1 cellular context compared by ENCODE assay signal in the genomic region with DNA sequence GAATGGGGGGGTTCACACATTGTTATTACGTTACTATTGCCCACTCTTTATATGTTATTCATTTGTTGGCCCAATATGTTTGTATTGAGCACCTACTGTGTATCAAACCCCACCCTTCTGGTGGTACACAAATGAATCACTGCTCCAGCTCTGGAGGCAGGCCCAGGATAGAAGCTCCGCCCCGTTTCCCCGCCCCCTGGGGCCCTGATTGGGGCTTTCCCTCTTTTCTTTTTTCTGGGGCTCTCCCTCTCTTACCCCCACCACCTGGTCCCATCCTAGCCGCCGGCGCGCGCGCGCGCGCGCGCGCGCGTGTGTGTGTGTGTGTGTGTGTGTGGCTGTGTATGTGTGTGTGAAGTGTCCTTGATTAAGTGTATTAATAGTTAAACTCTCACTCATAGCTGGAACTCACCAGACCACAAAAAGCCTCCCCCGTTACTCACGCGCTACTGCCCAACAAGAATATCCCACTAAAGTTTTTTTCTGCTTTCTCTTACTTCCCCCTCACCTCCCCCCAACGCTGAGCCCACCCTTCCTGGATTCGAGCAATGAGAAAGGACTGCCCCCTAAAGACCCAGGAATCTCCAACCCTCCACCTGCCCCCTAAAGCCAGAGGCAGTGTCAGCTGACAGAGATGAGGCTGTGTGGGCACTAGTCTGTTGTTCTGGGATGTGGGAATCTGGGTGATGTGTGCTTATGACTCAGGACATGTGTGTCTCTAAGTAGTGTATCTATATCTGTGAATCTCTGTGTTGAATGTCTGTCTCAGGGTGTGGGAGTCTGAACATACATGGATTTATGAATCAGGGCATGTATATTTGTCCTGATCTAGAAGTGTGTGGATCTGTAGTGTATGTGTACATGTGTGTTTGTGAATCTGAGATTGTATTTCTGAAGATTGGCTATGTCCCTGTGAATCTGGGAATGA.
TF ChIP-seq lines count a peak whose summit lies in the region.

No MANE protein-coding gene starts in this region.

TF ChIP-seq in HEK293, 187 proteins besides CTCF, POLR2A, EP300 and RAD21 (continued from another document and continues in another):
- TF ChIP-seq ZBTB7A (tag by site-specific recombination; IDR thresholded peaks at IDR 0.05; ENCODE audit: low read depth) (no peak), ZNF548 (tag by site-specific recombination; IDR thresholded peaks at IDR 0.05) (no peak), ZNF112 (tag by site-specific recombination; IDR thresholded peaks at IDR 0.05) (no peak), ZNF24 (tag by site-specific recombination; IDR thresholded peaks at IDR 0.05) (0 out of 2 replicates have a peak, but pooled peaks have one; percentile 23), ZNF211 (tag by site-specific recombination; IDR thresholded peaks at IDR 0.05; ENCODE audit: low read depth) (no peak), ZNF335 (tag by site-specific recombination; conservative IDR thresholded peaks at IDR 0.05) (peak; percentile 75), ZNF785 (tag by site-specific recombination; IDR thresholded peaks at IDR 0.05) (no peak), FEZF1 (tag by site-specific recombination; IDR thresholded peaks at IDR 0.05) (no peak), REPIN1 (tag by site-specific recombination; IDR thresholded peaks at IDR 0.05; ENCODE audit: low read depth) (no peak), ZNF596 (tag by site-specific recombination; IDR thresholded peaks at IDR 0.05) (no peak), ZNF629 (tag by site-specific recombination; IDR thresholded peaks at IDR 0.05) (0 out of 2 replicates have a peak, but pooled peaks have one; percentile 24), ZBTB8A (tag by site-specific recombination; IDR thresholded peaks at IDR 0.05) (peak; percentile 73), ZNF394 (tag by site-specific recombination; IDR thresholded peaks at IDR 0.05; ENCODE audit: borderline replicate concordance) (0 out of 2 replicates have a peak, but pooled peaks have one; percentile 25), SP3 (tag by site-specific recombination; IDR thresholded peaks at IDR 0.05) (peak; percentile 58), ZNF138 (tag by site-specific recombination; IDR thresholded peaks at IDR 0.05; ENCODE audit: borderline replicate concordance) (no peak), ZNF423 (tag by site-specific recombination; IDR thresholded peaks at IDR 0.05) (no peak), ZNF585B (tag by site-specific recombination; IDR thresholded peaks at IDR 0.05) (no peak), ZNF76 (tag by site-specific recombination; IDR thresholded peaks at IDR 0.05; ENCODE audit: borderline replicate concordance, low read depth) (0 out of 2 replicates have a peak, but pooled peaks have one; percentile 10), ZNF843 (tag by site-specific recombination; IDR thresholded peaks at IDR 0.05) (no peak), ZNF654 (tag by site-specific recombination; IDR thresholded peaks at IDR 0.05; ENCODE audit: low read depth) (no peak), RBAK (tag by site-specific recombination; IDR thresholded peaks at IDR 0.05) (no peak), ZNF768 (tag by site-specific recombination; IDR thresholded peaks at IDR 0.05) (no peak), ZBTB21 (tag by site-specific recombination; IDR thresholded peaks at IDR 0.05) (no peak), ZNF664 (tag by site-specific recombination; IDR thresholded peaks at IDR 0.05) (peak; percentile 89), ZNF221 (tag by site-specific recombination; IDR thresholded peaks at IDR 0.05; ENCODE audit: borderline replicate concordance) (no peak), ZNF610 (tag by site-specific recombination; IDR thresholded peaks at IDR 0.05; ENCODE audit: borderline replicate concordance) (no peak)
- TF ChIP-seq, protein P1, sequence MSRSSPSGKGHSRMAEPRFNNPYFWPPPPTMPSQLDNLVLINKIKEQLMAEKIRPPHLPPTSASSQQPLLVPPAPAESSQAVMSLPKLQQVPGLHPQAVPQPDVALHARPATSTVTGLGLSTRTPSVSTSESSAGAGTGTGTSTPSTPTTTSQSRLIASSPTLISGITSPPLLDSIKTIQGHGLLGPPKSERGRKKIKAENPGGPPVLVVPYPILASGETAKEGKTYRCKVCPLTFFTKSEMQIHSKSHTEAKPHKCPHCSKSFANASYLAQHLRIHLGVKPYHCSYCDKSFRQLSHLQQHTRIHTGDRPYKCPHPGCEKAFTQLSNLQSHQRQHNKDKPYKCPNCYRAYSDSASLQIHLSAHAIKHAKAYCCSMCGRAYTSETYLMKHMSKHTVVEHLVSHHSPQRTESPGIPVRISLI (tag by site-specific recombination; IDR thresholded peaks at IDR 0.05), result peak; percentile 88
- TF ChIP-seq, protein P2, sequence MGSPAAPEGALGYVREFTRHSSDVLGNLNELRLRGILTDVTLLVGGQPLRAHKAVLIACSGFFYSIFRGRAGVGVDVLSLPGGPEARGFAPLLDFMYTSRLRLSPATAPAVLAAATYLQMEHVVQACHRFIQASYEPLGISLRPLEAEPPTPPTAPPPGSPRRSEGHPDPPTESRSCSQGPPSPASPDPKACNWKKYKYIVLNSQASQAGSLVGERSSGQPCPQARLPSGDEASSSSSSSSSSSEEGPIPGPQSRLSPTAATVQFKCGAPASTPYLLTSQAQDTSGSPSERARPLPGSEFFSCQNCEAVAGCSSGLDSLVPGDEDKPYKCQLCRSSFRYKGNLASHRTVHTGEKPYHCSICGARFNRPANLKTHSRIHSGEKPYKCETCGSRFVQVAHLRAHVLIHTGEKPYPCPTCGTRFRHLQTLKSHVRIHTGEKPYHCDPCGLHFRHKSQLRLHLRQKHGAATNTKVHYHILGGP (tag by site-specific recombination; IDR thresholded peaks at IDR 0.05), result no peak
- TF ChIP-seq, protein P3, sequence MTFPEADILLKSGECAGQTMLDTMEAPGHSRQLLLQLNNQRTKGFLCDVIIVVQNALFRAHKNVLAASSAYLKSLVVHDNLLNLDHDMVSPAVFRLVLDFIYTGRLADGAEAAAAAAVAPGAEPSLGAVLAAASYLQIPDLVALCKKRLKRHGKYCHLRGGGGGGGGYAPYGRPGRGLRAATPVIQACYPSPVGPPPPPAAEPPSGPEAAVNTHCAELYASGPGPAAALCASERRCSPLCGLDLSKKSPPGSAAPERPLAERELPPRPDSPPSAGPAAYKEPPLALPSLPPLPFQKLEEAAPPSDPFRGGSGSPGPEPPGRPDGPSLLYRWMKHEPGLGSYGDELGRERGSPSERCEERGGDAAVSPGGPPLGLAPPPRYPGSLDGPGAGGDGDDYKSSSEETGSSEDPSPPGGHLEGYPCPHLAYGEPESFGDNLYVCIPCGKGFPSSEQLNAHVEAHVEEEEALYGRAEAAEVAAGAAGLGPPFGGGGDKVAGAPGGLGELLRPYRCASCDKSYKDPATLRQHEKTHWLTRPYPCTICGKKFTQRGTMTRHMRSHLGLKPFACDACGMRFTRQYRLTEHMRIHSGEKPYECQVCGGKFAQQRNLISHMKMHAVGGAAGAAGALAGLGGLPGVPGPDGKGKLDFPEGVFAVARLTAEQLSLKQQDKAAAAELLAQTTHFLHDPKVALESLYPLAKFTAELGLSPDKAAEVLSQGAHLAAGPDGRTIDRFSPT (tag by site-specific recombination; IDR thresholded peaks at IDR 0.05), result no peak
- TF ChIP-seq, protein P4, sequence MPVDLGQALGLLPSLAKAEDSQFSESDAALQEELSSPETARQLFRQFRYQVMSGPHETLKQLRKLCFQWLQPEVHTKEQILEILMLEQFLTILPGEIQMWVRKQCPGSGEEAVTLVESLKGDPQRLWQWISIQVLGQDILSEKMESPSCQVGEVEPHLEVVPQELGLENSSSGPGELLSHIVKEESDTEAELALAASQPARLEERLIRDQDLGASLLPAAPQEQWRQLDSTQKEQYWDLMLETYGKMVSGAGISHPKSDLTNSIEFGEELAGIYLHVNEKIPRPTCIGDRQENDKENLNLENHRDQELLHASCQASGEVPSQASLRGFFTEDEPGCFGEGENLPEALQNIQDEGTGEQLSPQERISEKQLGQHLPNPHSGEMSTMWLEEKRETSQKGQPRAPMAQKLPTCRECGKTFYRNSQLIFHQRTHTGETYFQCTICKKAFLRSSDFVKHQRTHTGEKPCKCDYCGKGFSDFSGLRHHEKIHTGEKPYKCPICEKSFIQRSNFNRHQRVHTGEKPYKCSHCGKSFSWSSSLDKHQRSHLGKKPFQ (tag by site-specific recombination; IDR thresholded peaks at IDR 0.05), result no peak
- TF ChIP-seq, protein P5, sequence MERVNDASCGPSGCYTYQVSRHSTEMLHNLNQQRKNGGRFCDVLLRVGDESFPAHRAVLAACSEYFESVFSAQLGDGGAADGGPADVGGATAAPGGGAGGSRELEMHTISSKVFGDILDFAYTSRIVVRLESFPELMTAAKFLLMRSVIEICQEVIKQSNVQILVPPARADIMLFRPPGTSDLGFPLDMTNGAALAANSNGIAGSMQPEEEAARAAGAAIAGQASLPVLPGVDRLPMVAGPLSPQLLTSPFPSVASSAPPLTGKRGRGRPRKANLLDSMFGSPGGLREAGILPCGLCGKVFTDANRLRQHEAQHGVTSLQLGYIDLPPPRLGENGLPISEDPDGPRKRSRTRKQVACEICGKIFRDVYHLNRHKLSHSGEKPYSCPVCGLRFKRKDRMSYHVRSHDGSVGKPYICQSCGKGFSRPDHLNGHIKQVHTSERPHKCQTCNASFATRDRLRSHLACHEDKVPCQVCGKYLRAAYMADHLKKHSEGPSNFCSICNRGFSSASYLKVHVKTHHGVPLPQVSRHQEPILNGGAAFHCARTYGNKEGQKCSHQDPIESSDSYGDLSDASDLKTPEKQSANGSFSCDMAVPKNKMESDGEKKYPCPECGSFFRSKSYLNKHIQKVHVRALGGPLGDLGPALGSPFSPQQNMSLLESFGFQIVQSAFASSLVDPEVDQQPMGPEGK (tag by site-specific recombination; IDR thresholded peaks at IDR 0.05), result peak; percentile 87
- TF ChIP-seq, protein P6, sequence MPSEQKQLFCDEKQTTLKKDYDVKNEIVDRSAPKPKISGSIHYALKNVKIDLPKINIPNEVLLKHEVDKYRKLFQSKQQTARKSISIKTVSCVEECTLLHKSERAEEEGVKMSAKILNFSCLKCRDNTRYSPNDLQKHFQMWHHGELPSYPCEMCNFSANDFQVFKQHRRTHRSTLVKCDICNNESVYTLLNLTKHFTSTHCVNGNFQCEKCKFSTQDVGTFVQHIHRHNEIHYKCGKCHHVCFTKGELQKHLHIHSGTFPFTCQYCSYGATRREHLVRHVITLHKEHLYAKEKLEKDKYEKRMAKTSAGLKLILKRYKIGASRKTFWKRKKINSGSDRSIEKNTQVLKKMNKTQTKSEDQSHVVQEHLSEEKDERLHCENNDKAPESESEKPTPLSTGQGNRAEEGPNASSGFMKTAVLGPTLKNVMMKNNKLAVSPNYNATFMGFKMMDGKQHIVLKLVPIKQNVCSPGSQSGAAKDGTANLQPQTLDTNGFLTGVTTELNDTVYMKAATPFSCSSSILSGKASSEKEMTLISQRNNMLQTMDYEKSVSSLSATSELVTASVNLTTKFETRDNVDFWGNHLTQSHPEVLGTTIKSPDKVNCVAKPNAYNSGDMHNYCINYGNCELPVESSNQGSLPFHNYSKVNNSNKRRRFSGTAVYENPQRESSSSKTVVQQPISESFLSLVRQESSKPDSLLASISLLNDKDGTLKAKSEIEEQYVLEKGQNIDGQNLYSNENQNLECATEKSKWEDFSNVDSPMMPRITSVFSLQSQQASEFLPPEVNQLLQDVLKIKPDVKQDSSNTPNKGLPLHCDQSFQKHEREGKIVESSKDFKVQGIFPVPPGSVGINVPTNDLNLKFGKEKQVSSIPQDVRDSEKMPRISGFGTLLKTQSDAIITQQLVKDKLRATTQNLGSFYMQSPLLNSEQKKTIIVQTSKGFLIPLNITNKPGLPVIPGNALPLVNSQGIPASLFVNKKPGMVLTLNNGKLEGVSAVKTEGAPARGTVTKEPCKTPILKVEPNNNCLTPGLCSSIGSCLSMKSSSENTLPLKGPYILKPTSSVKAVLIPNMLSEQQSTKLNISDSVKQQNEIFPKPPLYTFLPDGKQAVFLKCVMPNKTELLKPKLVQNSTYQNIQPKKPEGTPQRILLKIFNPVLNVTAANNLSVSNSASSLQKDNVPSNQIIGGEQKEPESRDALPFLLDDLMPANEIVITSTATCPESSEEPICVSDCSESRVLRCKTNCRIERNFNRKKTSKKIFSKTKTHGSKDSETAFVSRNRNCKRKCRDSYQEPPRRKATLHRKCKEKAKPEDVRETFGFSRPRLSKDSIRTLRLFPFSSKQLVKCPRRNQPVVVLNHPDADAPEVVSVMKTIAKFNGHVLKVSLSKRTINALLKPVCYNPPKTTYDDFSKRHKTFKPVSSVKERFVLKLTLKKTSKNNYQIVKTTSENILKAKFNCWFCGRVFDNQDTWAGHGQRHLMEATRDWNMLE (tag by site-specific recombination; conservative IDR thresholded peaks at IDR 0.05; ENCODE audit: low read depth), result peak; percentile 14; the same call in 1 of the 2 replicates
- TF ChIP-seq, protein P7, sequence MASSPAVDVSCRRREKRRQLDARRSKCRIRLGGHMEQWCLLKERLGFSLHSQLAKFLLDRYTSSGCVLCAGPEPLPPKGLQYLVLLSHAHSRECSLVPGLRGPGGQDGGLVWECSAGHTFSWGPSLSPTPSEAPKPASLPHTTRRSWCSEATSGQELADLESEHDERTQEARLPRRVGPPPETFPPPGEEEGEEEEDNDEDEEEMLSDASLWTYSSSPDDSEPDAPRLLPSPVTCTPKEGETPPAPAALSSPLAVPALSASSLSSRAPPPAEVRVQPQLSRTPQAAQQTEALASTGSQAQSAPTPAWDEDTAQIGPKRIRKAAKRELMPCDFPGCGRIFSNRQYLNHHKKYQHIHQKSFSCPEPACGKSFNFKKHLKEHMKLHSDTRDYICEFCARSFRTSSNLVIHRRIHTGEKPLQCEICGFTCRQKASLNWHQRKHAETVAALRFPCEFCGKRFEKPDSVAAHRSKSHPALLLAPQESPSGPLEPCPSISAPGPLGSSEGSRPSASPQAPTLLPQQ (tag by site-specific recombination; IDR thresholded peaks at IDR 0.05), result no peak
- TF ChIP-seq, protein P8, sequence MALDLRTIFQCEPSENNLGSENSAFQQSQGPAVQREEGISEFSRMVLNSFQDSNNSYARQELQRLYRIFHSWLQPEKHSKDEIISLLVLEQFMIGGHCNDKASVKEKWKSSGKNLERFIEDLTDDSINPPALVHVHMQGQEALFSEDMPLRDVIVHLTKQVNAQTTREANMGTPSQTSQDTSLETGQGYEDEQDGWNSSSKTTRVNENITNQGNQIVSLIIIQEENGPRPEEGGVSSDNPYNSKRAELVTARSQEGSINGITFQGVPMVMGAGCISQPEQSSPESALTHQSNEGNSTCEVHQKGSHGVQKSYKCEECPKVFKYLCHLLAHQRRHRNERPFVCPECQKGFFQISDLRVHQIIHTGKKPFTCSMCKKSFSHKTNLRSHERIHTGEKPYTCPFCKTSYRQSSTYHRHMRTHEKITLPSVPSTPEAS (tag by site-specific recombination; IDR thresholded peaks at IDR 0.05), result peak; percentile 82
- TF ChIP-seq, protein P9, sequence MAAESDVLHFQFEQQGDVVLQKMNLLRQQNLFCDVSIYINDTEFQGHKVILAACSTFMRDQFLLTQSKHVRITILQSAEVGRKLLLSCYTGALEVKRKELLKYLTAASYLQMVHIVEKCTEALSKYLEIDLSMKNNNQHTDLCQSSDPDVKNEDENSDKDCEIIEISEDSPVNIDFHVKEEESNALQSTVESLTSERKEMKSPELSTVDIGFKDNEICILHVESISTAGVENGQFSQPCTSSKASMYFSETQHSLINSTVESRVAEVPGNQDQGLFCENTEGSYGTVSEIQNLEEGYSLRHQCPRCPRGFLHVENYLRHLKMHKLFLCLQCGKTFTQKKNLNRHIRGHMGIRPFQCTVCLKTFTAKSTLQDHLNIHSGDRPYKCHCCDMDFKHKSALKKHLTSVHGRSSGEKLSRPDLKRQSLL (tag by site-specific recombination; IDR thresholded peaks at IDR 0.05), result no peak; the same call in 1 of the 2 replicates
- TF ChIP-seq, protein P10, sequence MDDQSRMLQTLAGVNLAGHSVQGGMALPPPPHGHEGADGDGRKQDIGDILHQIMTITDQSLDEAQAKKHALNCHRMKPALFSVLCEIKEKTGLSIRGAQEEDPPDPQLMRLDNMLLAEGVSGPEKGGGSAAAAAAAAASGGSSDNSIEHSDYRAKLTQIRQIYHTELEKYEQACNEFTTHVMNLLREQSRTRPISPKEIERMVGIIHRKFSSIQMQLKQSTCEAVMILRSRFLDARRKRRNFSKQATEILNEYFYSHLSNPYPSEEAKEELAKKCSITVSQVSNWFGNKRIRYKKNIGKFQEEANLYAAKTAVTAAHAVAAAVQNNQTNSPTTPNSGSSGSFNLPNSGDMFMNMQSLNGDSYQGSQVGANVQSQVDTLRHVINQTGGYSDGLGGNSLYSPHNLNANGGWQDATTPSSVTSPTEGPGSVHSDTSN (CRISPR knock-in tag; IDR thresholded peaks at IDR 0.05), result no peak
